ENCODE assay signal across 9 cellular contexts in genomic region chr7:68309271-68309670, GRCh38.
"Had no signal": no experiment of that assay in that cellular context is flagged by ENCODE, and none has a peak within 500 bp of the region (broad histone marks: within the 10 kb centered on the region; RNA-seq: fewer than 3 reads in every experiment).

No MANE protein-coding gene starts in this region.

- H3K4me3 Mint-ChIP-seq: H9 had no signal

- H3K4me3 ChIP-seq: GM23248, K562 had no signal

- FAIRE-seq: H54, HTR-8/SVneo, K562 had no signal

- H3K9ac ChIP-seq: GM23248 had no signal

- DNase-seq: GM23248, GOT3, H9, HCEC 1CT, IMR-90, KG1 had no signal

- H2AFZ ChIP-seq: GM23248 had no signal

- H3K27ac ChIP-seq: GM23248 had no signal

- H3K9me3 Mint-ChIP-seq: H9 had no signal

- ATAC-seq: K562 had no signal
